Comparison of ENCODE assay signal across 8 cellular contexts in genomic region chr17:35969558-35970442, GRCh38. TPM values are rescaled to one million over a fixed set of nuclear protein-coding genes. Genes with fewer than 3 reads are reported as not detected.
DNase-seq lines count a peak whose midpoint lies in the region; ATAC-seq and TF ChIP-seq lines count a peak whose summit lies in the region.

No MANE protein-coding gene starts in this region.

- no peaks in the 10 kb centered on the region for H4K20me1 ChIP-seq in PC-3 (ENCODE audit: low read length)

- BruUV-seq in PC-3 (replicated peaks; lab: Mats Ljungman, UMichigan) = no TSS peak

- H3K9me3 ChIP-seq in PC-3 (ENCODE audit: low read length) = no peaks in the 10 kb centered on the region
- no peaks in the 10 kb centered on the region for H3K9me3 ChIP-seq in stomach

- H3K27ac Mint-ChIP-seq in neural crest cell (ENCODE audit: unreplicated experiment) = no peak overlapping the region

- no peaks in the 10 kb centered on the region for H3F3A ChIP-seq in PC-3 (ENCODE audit: low read length, unreplicated experiment)

- H3K9ac ChIP-seq in PC-3 (ENCODE audit: low read length) = no peak overlapping the region

- POLR2A ChIA-PET in PC-3 (lab: Charles Lee; ENCODE audit: unreplicated experiment) = no interaction called here

- WGBS in stomach, 5 donors = 33 to 38% (median 36%) methylated on average over 8 of the region's 8 CpGs

- no peaks in the 10 kb centered on the region for H3K27me3 ChIP-seq in PC-3 (ENCODE audit: low read length)
- H3K27me3 ChIP-seq in stomach = no peaks in the 10 kb centered on the region

- no peak overlapping the region for H3K27ac ChIP-seq in PC-3 (ENCODE audit: low read length)
- no peak overlapping the region for H3K27ac ChIP-seq in stomach

- H3K9me2 ChIP-seq in PC-3 (replicated peaks; ENCODE audit: low read length) = no peaks in the 10 kb centered on the region

- CTCF ChIA-PET in PC-3 (lab: Charles Lee) = interaction anchor here (0.6 kb wide), 3 partner anchors 99 to 213 kb away, joined by 3 to 4 read pairs (median 3); no protein-coding TSS in a partner anchor

- H3K27me3 Mint-ChIP-seq in neural crest cell (ENCODE audit: low read depth) = peaks cover 10% of the 10 kb centered on the region

- H3K4me2 ChIP-seq in PC-3 (ENCODE audit: low read length) = no peak overlapping the region

- H3K36me3 ChIP-seq in PC-3 (ENCODE audit: low read depth, low read length) = no peaks in the 10 kb centered on the region
- H3K36me3 ChIP-seq in stomach = no peaks in the 10 kb centered on the region

- H3K4me3 ChIP-seq in PC-3 (ENCODE audit: low read length) (no peak overlapping the region), stomach (no peak overlapping the region)

- TF ChIP-seq POLR2A in stomach (IDR thresholded peaks at IDR 0.05) = no peak

- no peak overlapping the region for H3K4me3 Mint-ChIP-seq in neural crest cell

- intact Hi-C loops in PC-3 (cut with micrococcal nuclease) (loop anchor here (1.0 to 5.0 kb wide), 3 partner anchors 38 to 513 kb away; no protein-coding TSS in a partner anchor), stomach (cut with DNase I; ENCODE audit: low total_unique reads) (loop anchor here (10.0 kb wide), 2 partner anchors 105 to 175 kb away; no protein-coding TSS in a partner anchor)

- TF ChIP-seq CTCF in PC-3 (conservative IDR thresholded peaks at IDR 0.05; ENCODE audit: low read depth, low read length) = peak; percentile 79
- peak; percentile 90 for TF ChIP-seq CTCF in neural crest cell (conservative IDR thresholded peaks at IDR 0.05)
- TF ChIP-seq CTCF in stomach (IDR thresholded peaks at IDR 0.05) = peak in 5 of 7 experiments; percentile 53 to 87 (median 82)

- H3K4me1 Mint-ChIP-seq in neural crest cell = peaks cover 32% of the 10 kb centered on the region

- no peaks in the 10 kb centered on the region for H3K4me1 ChIP-seq in PC-3 (ENCODE audit: insufficient read depth, low read length)
- peaks cover 4 to 15% (median 11%) of the 10 kb centered on the region in 4 donors for H3K4me1 ChIP-seq in stomach

- no peaks in the 10 kb centered on the region for H3K36me3 Mint-ChIP-seq in neural crest cell (ENCODE audit: low read depth)

- DNase-seq in COLO668 (lab: John Stamatoyannopoulos, UW; ENCODE audit: unreplicated experiment) (peak; percentile 49), HuH-7.5 (ENCODE audit: low spot score) (peak; percentile 21), PC-3 (peak; percentile 81), fibroblast of peridontal ligament (ENCODE audit: extremely low read depth) (peak; percentile 86), neural crest cell (ENCODE audit: low read depth, low spot score) (peak; percentile 82), stomach (peak; percentile 84)
- DNase-seq in activated T-cell treated with anti-CD3 and anti-CD28 coated beads, Interleukin-2, amount 50 U/mL, for 48 hours = peak; percentile 81 to 84

- ATAC-seq in PC-3 (peak; percentile 70), HG03135 (IDR thresholded peaks at IDR 0.05; ENCODE audit: unreplicated experiment) (no peak)

- H2AFZ ChIP-seq in PC-3 (ENCODE audit: low read length) = no peak overlapping the region

- no peaks in the 10 kb centered on the region for H3K9me3 Mint-ChIP-seq in neural crest cell

- H3K79me2 ChIP-seq in PC-3 (ENCODE audit: low read length) = no peaks in the 10 kb centered on the region

- no peak for TF ChIP-seq EP300 in stomach (IDR thresholded peaks at IDR 0.05)

RNA-seq across cellular contexts. Expression of gene CCL16, which starts 11.5 kb away (rescaled TPM):
- total RNA-seq in PC-3 (2014; rRNA removed) (not detected in 2 replicates), neural crest cell (not detected in 2 replicates), stomach (under 1 TPM in 1 of 5 donors, not detected in 4; 0.72 TPM)
- polyA plus RNA-seq in stomach = under 1 TPM in 1 of 3 donors, not detected in 2; 0.15 TPM

RNA-seq across cellular contexts. Expression of gene CCL14, which starts 16.7 kb away (rescaled TPM):
- total RNA-seq in PC-3 (2014; rRNA removed) = not detected in 2 replicates
- total RNA-seq in neural crest cell = not detected in 2 replicates
- total RNA-seq in stomach = 1 to 10 TPM in 4 of 5 donors, under 1 TPM in 1; 0.58 to 8.4 (median 2.2) TPM
- 10 to 100 TPM in 2 of 3 donors, 1 to 10 TPM in 1; 2.9 to 80.3 (median 19.6) TPM for polyA plus RNA-seq in stomach

RNA-seq across cellular contexts. Expression of gene LYZL6, which starts 26.3 kb away (rescaled TPM):
- not detected in 2 replicates for total RNA-seq in PC-3 (2014; rRNA removed)
- total RNA-seq in neural crest cell = not detected in 2 replicates
- total RNA-seq in stomach = not detected
- polyA plus RNA-seq in stomach = not detected

RNA-seq across cellular contexts. Expression of gene CCL15, which starts 31.6 kb away (rescaled TPM):
- total RNA-seq in PC-3 (2014; rRNA removed) (not detected in 2 replicates), neural crest cell (not detected in 2 replicates), stomach (1 to 10 TPM in 1 of 5 donors, not detected in 4; 1.2 TPM)
- polyA plus RNA-seq in stomach = not detected

RNA-seq across cellular contexts. Expression of gene RDM1, which starts 39.2 kb away (rescaled TPM):
- total RNA-seq in PC-3 (2014; rRNA removed) (2.0 and 2.6 TPM in 2 replicates), neural crest cell (5.0 and 5.7 TPM in 2 replicates), stomach (1 to 10 TPM in 1 of 5 donors, not detected in 4; 5.9 TPM)
- polyA plus RNA-seq in stomach = under 1 TPM in 1 of 3 donors, not detected in 2; 0.98 TPM

Comparison
In these comparisons a context has a peak if more than half of its experiments do, and no peak if none do; other contexts are left out.
1. DNase-seq: peak in every context shown above with its lines; median percentile 86 in fibroblast of peridontal ligament; 84 in stomach; 82 in activated T-cell treated with anti-CD3 and anti-CD28 coated beads, Interleukin-2, amount 50 U/mL, for 48 hours; 82 in neural crest cell; 81 in PC-3; 49 in COLO668; 21 in HuH-7.5.